Comparison of ENCODE assay signal across 21 cellular contexts in genomic region chr1:169146536-169147214, GRCh38.
"Had no signal": no experiment of that assay in that cellular context is flagged by ENCODE, and none has a peak within 500 bp of the region (broad histone marks: within the 10 kb centered on the region; RNA-seq: fewer than 3 reads in every experiment).

No MANE protein-coding gene starts in this region.

- H3K4me1 ChIP-seq: breast epithelium, tibial artery had no signal

- H3K27ac Mint-ChIP-seq: activated naive CD4-positive, alpha-beta T cell treated with anti-CD3 and anti-CD28 coated beads, Interleukin-2, amount 50 U/mL, for 24 hours; activated T-cell treated with anti-CD3 and anti-CD28 coated beads, Interleukin-2, amount 50 U/mL, for 72 hours; naive thymus-derived CD4-positive, alpha-beta T cell; T-helper 1 cell treated with Interleukin-12 subunit alpha and Interleukin-12 subunit beta and Interleukin-4 antibody, amounts not matched to agents 30 μg/mL and 1 μg/mL, for 36 hours had no signal

- H3K9me3 ChIP-seq: breast epithelium, left ventricle myocardium inferior, mucosa of descending colon, neutrophil, pancreas, sigmoid colon, tibial artery had no signal

- H3K4me1 Mint-ChIP-seq: activated naive CD4-positive, alpha-beta T cell treated with anti-CD3 and anti-CD28 coated beads, Interleukin-2, amount 50 U/mL, for 24 hours had no signal

- H3K27me3 ChIP-seq: breast epithelium, neutrophil, pancreas, sigmoid colon, tibial artery had no signal

- H3K4me3 Mint-ChIP-seq: activated naive CD4-positive, alpha-beta T cell treated with anti-CD3 and anti-CD28 coated beads, Interleukin-2, amount 50 U/mL, for 24 hours; activated T-cell treated with anti-CD3 and anti-CD28 coated beads, Interleukin-2, amount 50 U/mL, for 72 hours; naive thymus-derived CD4-positive, alpha-beta T cell; T-helper 1 cell treated with Interleukin-12 subunit alpha and Interleukin-12 subunit beta and Interleukin-4 antibody, amounts not matched to agents 30 μg/mL and 1 μg/mL, for 36 hours had no signal

- ATAC-seq: activated T-cell treated with anti-CD3 and anti-CD28 coated beads, Interleukin-2, amount 50 U/mL, for 72 hours; mucosa of descending colon; naive thymus-derived CD4-positive, alpha-beta T cell had no signal

- H3K4me3 ChIP-seq: breast epithelium, coronary artery, left ventricle myocardium inferior, mucosa of descending colon, pancreas, sigmoid colon, tibial artery had no signal

- DNase-seq: activated CD4-positive, alpha-beta T cell treated with anti-CD3 and anti-CD28 coated beads for 1 hour; activated effector memory CD4-positive, alpha-beta T cell treated with anti-CD3 and anti-CD28 coated beads, Interleukin-2, amount 50 U/mL, for 16 hours; activated T-cell treated with anti-CD3 and anti-CD28 coated beads, Interleukin-2, amount 50 U/mL, for 72 hours; erythroblast; foreskin melanocyte; left ventricle myocardium inferior; mucosa of descending colon; naive thymus-derived CD4-positive, alpha-beta T cell; pancreas; sigmoid colon; stimulated activated CD4-positive, alpha-beta T cell treated with anti-CD3 and anti-CD28 coated beads, Interleukin-12 subunit alpha, Interleukin-12 subunit beta, amount 100 ng/mL, for 4 hours; stimulated activated CD4-positive, alpha-beta T cell treated with anti-CD3 and anti-CD28 coated beads, Interleukin-1b, Interleukin-23, amount 100 ng/mL, for 48 hours; stimulated activated CD8-positive, alpha-beta memory T cell treated with anti-CD3 and anti-CD28 coated beads, Interleukin-4, amount 100 ng/mL, for 48 hours; stimulated activated naive CD4-positive, alpha-beta T cell; tibial artery had no signal

- H3K36me3 ChIP-seq: breast epithelium, left ventricle myocardium inferior, neutrophil, pancreas, sigmoid colon, tibial artery had no signal

- H3K9me3 Mint-ChIP-seq: activated naive CD4-positive, alpha-beta T cell treated with anti-CD3 and anti-CD28 coated beads, Interleukin-2, amount 50 U/mL, for 24 hours; activated T-cell treated with anti-CD3 and anti-CD28 coated beads, Interleukin-2, amount 50 U/mL, for 72 hours; naive thymus-derived CD4-positive, alpha-beta T cell; T-helper 1 cell treated with Interleukin-12 subunit alpha and Interleukin-12 subunit beta and Interleukin-4 antibody, amounts not matched to agents 30 μg/mL and 1 μg/mL, for 36 hours had no signal

- H3K27ac ChIP-seq: breast epithelium, coronary artery, left ventricle myocardium inferior, neutrophil, sigmoid colon, tibial artery, VCaP had no signal

- H3K27me3 Mint-ChIP-seq: activated naive CD4-positive, alpha-beta T cell treated with anti-CD3 and anti-CD28 coated beads, Interleukin-2, amount 50 U/mL, for 24 hours; naive thymus-derived CD4-positive, alpha-beta T cell had no signal
